In the genomic region with DNA sequence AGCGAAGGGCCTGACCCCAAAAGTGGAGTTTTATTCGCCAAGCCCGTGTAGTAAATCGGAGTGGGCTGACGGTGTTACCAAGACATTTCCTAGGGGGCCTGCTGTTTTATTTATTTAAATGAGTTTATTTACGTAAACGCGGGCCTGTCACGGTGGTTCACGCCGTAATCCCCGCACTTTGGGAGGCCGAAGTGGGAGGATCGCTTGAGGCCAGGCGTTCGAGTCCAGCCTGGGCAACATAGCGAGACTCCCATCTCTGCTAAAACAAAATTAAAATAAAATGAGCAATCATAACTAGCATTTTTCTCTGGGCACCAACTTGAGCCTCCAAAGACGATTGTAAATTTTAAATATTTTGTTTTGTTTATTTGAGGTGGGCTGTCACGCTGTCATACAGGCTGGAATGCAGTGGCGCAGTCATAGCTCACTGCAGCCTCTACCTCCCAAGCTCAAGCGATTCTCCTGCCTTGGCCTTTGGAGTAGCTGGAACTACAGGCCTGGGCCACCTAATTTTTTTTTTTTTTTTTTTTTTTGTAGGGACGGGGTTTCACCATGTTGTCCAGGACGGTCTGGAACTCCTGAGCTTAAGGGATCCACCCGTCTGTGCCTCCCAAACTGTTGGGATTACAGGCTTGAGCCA, we compare ENCODE assay signal across 8 cellular contexts. TPM values are rescaled to one million over a fixed set of nuclear protein-coding genes. Genes with fewer than 3 reads are reported as not detected.
DNase-seq lines count a peak whose midpoint lies in the region; ATAC-seq, FAIRE-seq and TF ChIP-seq lines count a peak whose summit lies in the region.

No MANE protein-coding gene starts in this region.

- H3K79me2 ChIP-seq in Loucy (ENCODE audit: insufficient read depth, low read length), result peaks cover 69% of the 10 kb centered on the region

- no peaks in the 10 kb centered on the region for H3K9me3 Mint-ChIP-seq in naive B cell

- H3K4me1 ChIP-seq in BE2C (no peaks in the 10 kb centered on the region), Loucy (ENCODE audit: insufficient read depth, low read length, poor library complexity, severe bottlenecking) (peaks cover 46% of the 10 kb centered on the region), colonic mucosa (no peaks in the 10 kb centered on the region)

- H3K4me3 ChIP-seq in BE2C (ENCODE audit: low read depth, low read length), result peak overlapping the region; percentile 98
- H3K4me3 ChIP-seq in Loucy (ENCODE audit: low read length, poor library complexity, severe bottlenecking), result peak overlapping the region; percentile 95
- peak overlapping the region; percentile 75 for H3K4me3 ChIP-seq in colonic mucosa

- no peaks in the 10 kb centered on the region for H3F3A ChIP-seq in Loucy (ENCODE audit: low read depth)

- intact Hi-C loops in colonic mucosa (cut with DNase I), result loop anchor here (10.0 kb wide), 1 partner anchor 55 kb away; a partner anchor contains a TSS

- H3K27ac Mint-ChIP-seq in naive B cell, result peak overlapping the region; percentile 97 to 99 (median 99)

- H3K4me1 Mint-ChIP-seq in naive B cell, result peaks cover 42 to 57% (median 52%) of the 10 kb centered on the region in 3 donors

- peaks cover 44% of the 10 kb centered on the region for H4K20me1 ChIP-seq in Loucy (ENCODE audit: insufficient read depth, low read length, poor library complexity, severe bottlenecking)

- peaks cover 27 to 32% of the 10 kb centered on the region in 2 donors for H3K36me3 Mint-ChIP-seq in naive B cell

- H3K36me3 ChIP-seq in BE2C (peaks cover 35% of the 10 kb centered on the region), Loucy (ENCODE audit: insufficient read depth, low read length) (peaks cover 36% of the 10 kb centered on the region; the same call in 1 of the 2 replicates), colonic mucosa (peaks cover 9% of the 10 kb centered on the region)

- H3K9me3 ChIP-seq in BE2C (no peaks in the 10 kb centered on the region), Loucy (ENCODE audit: insufficient read depth, low read depth, low read length) (no peaks in the 10 kb centered on the region), colonic mucosa (no peaks in the 10 kb centered on the region)

- no peaks in the 10 kb centered on the region for H3K27me3 Mint-ChIP-seq in naive B cell

- no peak for TF ChIP-seq CTCF in BE2C (IDR thresholded peaks at IDR 0.05; ENCODE audit: low read depth, low read length)
- no peak for TF ChIP-seq CTCF in Loucy (conservative IDR thresholded peaks at IDR 0.05; ENCODE audit: low read length)
- TF ChIP-seq CTCF in colonic mucosa (IDR thresholded peaks at IDR 0.05), result no peak
- TF ChIP-seq CTCF in GM10266 (IDR thresholded peaks at IDR 0.05; ENCODE audit: control insufficient read depth, insufficient read depth, low read depth, missing control alignments), result no peak

- H3K4me2 ChIP-seq in Loucy (ENCODE audit: low read depth, low read length, poor library complexity, severe bottlenecking), result peak overlapping the region; percentile 87

- FAIRE-seq in GM12891 (lab: Jason Lieb, UNC), result no peak

- H3K4me3 Mint-ChIP-seq in naive B cell, result peak overlapping the region; percentile 94 to 100 (median 98)

- no peak for DNase-seq in BE2C
- DNase-seq in colonic mucosa, result no peak
- DNase-seq in naive B cell, result no peak
- DNase-seq in DMS153 treated with DMSO at 0.1 percent for 48 hours (lab: John Stamatoyannopoulos, UW; ENCODE audit: unreplicated experiment), result no peak
- DNase-seq in ureter (ENCODE audit: low spot score), result no peak
- no peak for DNase-seq in GM12891 (ENCODE audit: insufficient read length, low spot score)
- DNase-seq in GM10266 (ENCODE audit: extremely low spot score), result no peak

- H2AFZ ChIP-seq in Loucy (ENCODE audit: low read length), result peak overlapping the region; percentile 93; the same call in 1 of the 2 replicates

- H3K9ac ChIP-seq in Loucy (ENCODE audit: low read depth, low read length, poor library complexity, severe bottlenecking) (peak overlapping the region; percentile 98), colonic mucosa (ENCODE audit: low read depth in 2 of 2, low read length in 2 of 2) (peak overlapping the region; percentile 80 to 99)

- H3K27me3 ChIP-seq in BE2C (no peaks in the 10 kb centered on the region), Loucy (ENCODE audit: insufficient read depth, low read length, poor library complexity, severe bottlenecking) (peaks cover 6% of the 10 kb centered on the region), colonic mucosa (no peaks in the 10 kb centered on the region)

- TF ChIP-seq POLR2A in GM12891 (IDR thresholded peaks at IDR 0.05; ENCODE audit: low read depth, low read length), result no peak

- peak in 1 of 2 donors; percentile 1 for ATAC-seq in naive B cell (ENCODE audit: low read depth in 2 of 2)

- H3K9me2 ChIP-seq in Loucy (replicated peaks; ENCODE audit: low read depth, low read length), result no peaks in the 10 kb centered on the region

- H3K27ac ChIP-seq in colonic mucosa, result peak overlapping the region; percentile 98

TF ChIP-seq in GM12891, 5 proteins besides CTCF, POLR2A, EP300 and RAD21:
- TF ChIP-seq SPI1 (IDR thresholded peaks at IDR 0.05; ENCODE audit: low read depth, low read length), result no peak
- TF ChIP-seq POLR2AphosphoS5 (IDR thresholded peaks at IDR 0.05; ENCODE audit: low read depth, low read length), result no peak
- no peak for TF ChIP-seq PAX5 (IDR thresholded peaks at IDR 0.05; ENCODE audit: insufficient read depth, low read length, severe bottlenecking)
- no peak for TF ChIP-seq POU2F2 (IDR thresholded peaks at IDR 0.05; ENCODE audit: low read depth, low read length)
- TF ChIP-seq TAF1 (IDR thresholded peaks at IDR 0.05; ENCODE audit: low read depth, low read length), result no peak

RNA-seq across cellular contexts. Expression of a gene that starts 1.0 kb away (rescaled TPM):
- polyA plus RNA-seq in BE2C (2012; ENCODE audit: insufficient read depth, insufficient read length, low read depth), result 35.2 TPM
- total RNA-seq in colonic mucosa (10 to 100 TPM; 41.8 to 50.7 TPM), ureter (96.5 TPM)
- polyA plus RNA-seq in naive B cell (ENCODE audit: low read depth in 6 of 6), result 10 to 100 TPM; 55.4 to 90.0 (median 68.5) TPM
- 35.5 TPM for polyA plus RNA-seq in GM12891 (2012; ENCODE audit: low read depth, missing spikeins)

RNA-seq across cellular contexts. Expression of a gene that starts 7.5 kb away (rescaled TPM):
- 7.0 TPM for polyA plus RNA-seq in BE2C (2012; ENCODE audit: insufficient read depth, insufficient read length, low read depth)
- 1 to 10 TPM; 4.1 to 5.0 TPM for total RNA-seq in colonic mucosa
- 1 to 10 TPM; 3.5 to 6.4 (median 5.3) TPM for polyA plus RNA-seq in naive B cell (ENCODE audit: low read depth in 6 of 6)
- total RNA-seq in ureter, result 8.7 TPM
- polyA plus RNA-seq in GM12891 (2012; ENCODE audit: low read depth, missing spikeins), result 2.1 TPM

RNA-seq across cellular contexts. Expression of a gene that starts 38.7 kb away (rescaled TPM):
- polyA plus RNA-seq in BE2C (2012; ENCODE audit: insufficient read depth, insufficient read length, low read depth), result 8.8 TPM
- total RNA-seq in colonic mucosa, result under 1 TPM in 1 of 2 donors, not detected in 1; 0.74 TPM
- polyA plus RNA-seq in naive B cell (ENCODE audit: low read depth in 6 of 6), result 1 to 10 TPM in 5 of 6 donors, not detected in 1; 1.1 to 2.7 (median 1.3) TPM
- total RNA-seq in ureter, result 2.9 TPM
- polyA plus RNA-seq in GM12891 (2012; ENCODE audit: low read depth, missing spikeins), result 0.12 TPM

RNA-seq across cellular contexts. Expression of a gene that starts 54.9 kb away (rescaled TPM):
- 21.0 TPM for polyA plus RNA-seq in BE2C (2012; ENCODE audit: insufficient read depth, insufficient read length, low read depth)
- total RNA-seq in colonic mucosa, result 1 to 10 TPM; 5.6 to 6.6 TPM
- 1 to 10 TPM; 2.8 to 8.1 (median 4.2) TPM for polyA plus RNA-seq in naive B cell (ENCODE audit: low read depth in 6 of 6)
- total RNA-seq in ureter, result 9.4 TPM
- polyA plus RNA-seq in GM12891 (2012; ENCODE audit: low read depth, missing spikeins), result 4.2 TPM

RNA-seq across cellular contexts. Expression of a gene that starts 57.4 kb away (rescaled TPM):
- 17.5 TPM for polyA plus RNA-seq in BE2C (2012; ENCODE audit: insufficient read depth, insufficient read length, low read depth)
- total RNA-seq in colonic mucosa (10 to 100 TPM; 10.4 to 20.2 TPM), ureter (23.1 TPM)
- 10 to 100 TPM in 5 of 6 donors, 1 to 10 TPM in 1; 8.8 to 19.0 (median 12.1) TPM for polyA plus RNA-seq in naive B cell (ENCODE audit: low read depth in 6 of 6)
- polyA plus RNA-seq in GM12891 (2012; ENCODE audit: low read depth, missing spikeins), result 5.3 TPM
